In genomic region chr16:668519-669171, GRCh38 we compare ENCODE assay signal across 6 cellular contexts. TPM values are rescaled to one million over a fixed set of nuclear protein-coding genes. Genes with fewer than 3 reads are reported as not detected.
DNase-seq lines count a peak whose midpoint lies in the region; ATAC-seq and TF ChIP-seq lines count a peak whose summit lies in the region.

No MANE protein-coding gene starts in this region.

- H3K27ac ChIP-seq in adrenal gland: peak overlapping the region; percentile 25 to 93 (median 80)

- H3K4me3 ChIP-seq in adrenal gland: peak overlapping the region; percentile 73 to 87 (median 83)
- peak overlapping the region; percentile 67 for H3K4me3 ChIP-seq in mucosa of stomach (ENCODE audit: low read length)

- intact Hi-C loops in adrenal gland (cut with DNase I): loop anchor here in 1 of 2 donors (5.0 kb wide), 1 partner anchor 86 kb away; no protein-coding TSS in a partner anchor

- ATAC-seq in HG02798 (IDR thresholded peaks at IDR 0.05; ENCODE audit: poor library complexity, unreplicated experiment): peak; percentile 15

- DNase-seq in adrenal gland: no peak
- no peak for DNase-seq in GM10266 (ENCODE audit: extremely low spot score)
- DNase-seq in foreskin melanocyte: no peak
- no peak for DNase-seq in NCI-H2171 (lab: John Stamatoyannopoulos, UW)

- H3K4me1 ChIP-seq in adrenal gland (replicated peaks in 1 of 2): peaks cover 7 to 18% of the 10 kb centered on the region in 2 donors
- peaks cover 15% of the 10 kb centered on the region for H3K4me1 ChIP-seq in mucosa of stomach (ENCODE audit: control insufficient read depth, insufficient read depth, low read length)

- WGBS in adrenal gland, 4 donors: 0 to 8% (median 6%) methylated on average over 1 to 50 of the region's 50 CpGs

- H3K9ac ChIP-seq in mucosa of stomach (ENCODE audit: low read length): peak overlapping the region; percentile 81

- no peaks in the 10 kb centered on the region for H3K27me3 ChIP-seq in adrenal gland
- no peaks in the 10 kb centered on the region for H3K27me3 ChIP-seq in mucosa of stomach (ENCODE audit: control insufficient read depth, insufficient read depth, low read length)

- TF ChIP-seq CTCF in adrenal gland (IDR thresholded peaks at IDR 0.05) (no peak), GM10266 (IDR thresholded peaks at IDR 0.05; ENCODE audit: control insufficient read depth, insufficient read depth, low read depth, missing control alignments) (no peak)

- no peak for TF ChIP-seq POLR2A in adrenal gland (IDR thresholded peaks at IDR 0.05)

- no peaks in the 10 kb centered on the region for H3K9me3 ChIP-seq in adrenal gland (replicated peaks in 1 of 3)
- H3K9me3 ChIP-seq in mucosa of stomach (ENCODE audit: control insufficient read depth, low read length): no peaks in the 10 kb centered on the region

- peaks cover 0 to 43% of the 10 kb centered on the region in 2 donors for H3K36me3 ChIP-seq in adrenal gland (replicated peaks in 1 of 2)
- H3K36me3 ChIP-seq in mucosa of stomach (ENCODE audit: control insufficient read depth, insufficient read depth, low read length): peaks cover 6% of the 10 kb centered on the region

RNA-seq across cellular contexts. Expression of gene RHOT2, which starts 0.7 kb away (rescaled TPM):
- total RNA-seq in adrenal gland: 100 to 1,000 TPM in 2 of 8 donors, 10 to 100 TPM in 6; 34.7 to 177 (median 89.2) TPM
- 100 to 1,000 TPM in 2 of 3 donors, 10 to 100 TPM in 1; 37.9 to 462 (median 302) TPM for polyA plus RNA-seq in adrenal gland

RNA-seq across cellular contexts. Expression of gene RHBDL1, which starts 6.8 kb away (rescaled TPM):
- 10 to 100 TPM in 1 of 8 donors, 1 to 10 TPM in 7; 1.4 to 11.5 (median 3.8) TPM for total RNA-seq in adrenal gland
- polyA plus RNA-seq in adrenal gland: 10 to 100 TPM in 2 of 3 donors, under 1 TPM in 1; 0.13 to 21.1 (median 12.2) TPM

RNA-seq across cellular contexts. Expression of gene STUB1, which starts 11.6 kb away (rescaled TPM):
- total RNA-seq in adrenal gland: 100 to 1,000 TPM; 160 to 339 (median 213) TPM
- polyA plus RNA-seq in adrenal gland: 100 to 1,000 TPM; 121 to 199 (median 177) TPM

RNA-seq across cellular contexts. Expression of gene JMJD8, which starts 15.5 kb away (rescaled TPM):
- total RNA-seq in adrenal gland: 100 to 1,000 TPM in 3 of 8 donors, 10 to 100 TPM in 5; 80.1 to 137 (median 98.8) TPM
- polyA plus RNA-seq in adrenal gland: 10 to 100 TPM; 50.8 to 97.7 (median 72.6) TPM

RNA-seq across cellular contexts. Expression of gene WDR90, which starts 19.5 kb away (rescaled TPM):
- 10 to 100 TPM; 12.4 to 55.8 (median 26.9) TPM for total RNA-seq in adrenal gland
- polyA plus RNA-seq in adrenal gland: 100 to 1,000 TPM in 2 of 3 donors, 1 to 10 TPM in 1; 3.0 to 162 (median 125) TPM
